ENCODE assay signal across 2 cellular contexts in genomic region chr1:2205191-2205952, GRCh38.
TF ChIP-seq lines count a peak whose summit lies in the region.

No MANE protein-coding gene starts in this region.

TF ChIP-seq in HEK293, 187 proteins besides CTCF, POLR2A, EP300 and RAD21 (continued from another document):
- TF ChIP-seq ZNF398 (tag by site-specific recombination; IDR thresholded peaks at IDR 0.05) (no peak), SP2 (tag by site-specific recombination; IDR thresholded peaks at IDR 0.05) (peak; percentile 58), ZNF670 (tag by site-specific recombination; IDR thresholded peaks at IDR 0.05; ENCODE audit: low read depth) (no peak), ZNF133 (tag by site-specific recombination; IDR thresholded peaks at IDR 0.05) (no peak), ZNF600 (tag by site-specific recombination; IDR thresholded peaks at IDR 0.05) (no peak), ZFHX2 (tag by site-specific recombination; conservative IDR thresholded peaks at IDR 0.05) (peak; percentile 85), ZNF792 (tag by site-specific recombination; IDR thresholded peaks at IDR 0.05) (no peak), ZNF211 (tag by site-specific recombination; IDR thresholded peaks at IDR 0.05; ENCODE audit: low read depth) (no peak), ZNF629 (tag by site-specific recombination; IDR thresholded peaks at IDR 0.05) (no peak), ZNF473 (tag by site-specific recombination; IDR thresholded peaks at IDR 0.05) (no peak), GLI2 (tag by site-specific recombination; IDR thresholded peaks at IDR 0.05; ENCODE audit: borderline replicate concordance, low read depth) (no peak), KLF8 (tag by site-specific recombination; IDR thresholded peaks at IDR 0.05) (peak; percentile 78), ZSCAN18 (tag by site-specific recombination; IDR thresholded peaks at IDR 0.05) (no peak), KLF9 (tag by site-specific recombination; IDR thresholded peaks at IDR 0.05; ENCODE audit: low read depth) (peak; percentile 82)

TF ChIP-seq in WTC11, 78 proteins besides CTCF, POLR2A, EP300 and RAD21 (continued from another document):
- peak; percentile 17; the same call in 1 of the 2 replicates for TF ChIP-seq FOXP4 (CRISPR knock-in tag; IDR thresholded peaks at IDR 0.05)
- no peak for TF ChIP-seq ZSCAN18 (CRISPR knock-in tag; IDR thresholded peaks at IDR 0.05)
- TF ChIP-seq NFATC4 (CRISPR knock-in tag; IDR thresholded peaks at IDR 0.05) = no peak
- TF ChIP-seq ZMAT4 (CRISPR knock-in tag; IDR thresholded peaks at IDR 0.05) = no peak
- peak; percentile 92; the same call in 1 of the 2 replicates for TF ChIP-seq ELF4 (CRISPR knock-in tag; IDR thresholded peaks at IDR 0.05; ENCODE audit: low read depth)
- no peak for TF ChIP-seq EMX1 (CRISPR knock-in tag; IDR thresholded peaks at IDR 0.05)
- no peak for TF ChIP-seq ATF6 (CRISPR knock-in tag; IDR thresholded peaks at IDR 0.05)
- peak; percentile 76; the same call in 1 of the 2 replicates for TF ChIP-seq MYBL2 (CRISPR knock-in tag; IDR thresholded peaks at IDR 0.05)
- TF ChIP-seq ATF1 (CRISPR knock-in tag; IDR thresholded peaks at IDR 0.05) = peak; percentile 84
- TF ChIP-seq ESRRA (CRISPR knock-in tag; IDR thresholded peaks at IDR 0.05; ENCODE audit: borderline replicate concordance) = 0 out of 2 replicates have a peak, but pooled peaks have one; percentile 75
- no peak for TF ChIP-seq JAZF1 (CRISPR knock-in tag; IDR thresholded peaks at IDR 0.05)
- peak; percentile 84 for TF ChIP-seq TEAD1 (CRISPR knock-in tag; IDR thresholded peaks at IDR 0.05)
- 0 out of 2 replicates have a peak, but pooled peaks have one; percentile 76 for TF ChIP-seq ETV6 (CRISPR knock-in tag; IDR thresholded peaks at IDR 0.05)
- peak; percentile 54; the same call in 1 of the 2 replicates for TF ChIP-seq CREB1 (CRISPR knock-in tag; IDR thresholded peaks at IDR 0.05)
- peak; percentile 82; the same call in 1 of the 2 replicates for TF ChIP-seq RELA (CRISPR knock-in tag; IDR thresholded peaks at IDR 0.05; ENCODE audit: borderline replicate concordance)
- 0 out of 2 replicates have a peak, but pooled peaks have one; percentile 44 for TF ChIP-seq JUN (CRISPR knock-in tag; IDR thresholded peaks at IDR 0.05)
- TF ChIP-seq ATF3 (CRISPR knock-in tag; conservative IDR thresholded peaks at IDR 0.05) = no peak
- peak; percentile 87 for TF ChIP-seq E2F5 (CRISPR knock-in tag; IDR thresholded peaks at IDR 0.05)
- TF ChIP-seq FOXK1 (CRISPR knock-in tag; IDR thresholded peaks at IDR 0.05) = 0 out of 2 replicates have a peak, but pooled peaks have one; percentile 40
- TF ChIP-seq ZNF416 (CRISPR knock-in tag; IDR thresholded peaks at IDR 0.05) = no peak
- TF ChIP-seq ARID4B (CRISPR knock-in tag; IDR thresholded peaks at IDR 0.05; ENCODE audit: borderline replicate concordance) = peak; percentile 70; the same call in 1 of the 2 replicates
